Comparison of ENCODE assay signal across 12 cellular contexts in genomic region chr21:36700961-36701911, GRCh38. TPM values are rescaled to one million over a fixed set of nuclear protein-coding genes. Genes with fewer than 3 reads are reported as not detected.
DNase-seq lines count a peak whose midpoint lies in the region; ATAC-seq and TF ChIP-seq lines count a peak whose summit lies in the region.
"Had no signal": no experiment of that assay in that cellular context is flagged by ENCODE, and none has a peak within 500 bp of the region (broad histone marks: within the 10 kb centered on the region; RNA-seq: fewer than 3 reads in every experiment).

No MANE protein-coding gene starts in this region.

- H3K4me1 ChIP-seq in adipocyte (ENCODE audit: control insufficient read depth, insufficient read depth, low read length) (peaks cover 9% of the 10 kb centered on the region), lower lobe of right lung (peaks cover 70% of the 10 kb centered on the region), tibial nerve (peaks cover 0 to 80% (median 43%) of the 10 kb centered on the region in 4 donors)

- ATAC-seq in activated naive CD8-positive, alpha-beta T cell treated with anti-CD3 and anti-CD28 coated beads, Interleukin-2, amount 50 U/mL, for 24 hours, result no peak
- ATAC-seq in lower lobe of right lung, result no peak
- ATAC-seq: natural killer cell had no signal

- DNase-seq in activated naive CD8-positive, alpha-beta T cell treated with anti-CD3 and anti-CD28 coated beads, Interleukin-2, amount 50 U/mL, for 24 hours, result no peak
- no peak for DNase-seq in adipocyte (ENCODE audit: low read depth)
- no peak for DNase-seq in lower lobe of right lung
- DNase-seq in tibial nerve (ENCODE audit: low spot score in 2 of 2), result no peak
- no peak for DNase-seq in DMS153 treated with DMSO at 0.1 percent for 48 hours (lab: John Stamatoyannopoulos, UW; ENCODE audit: unreplicated experiment)
- DNase-seq in DMS 273 (lab: John Stamatoyannopoulos, UW; ENCODE audit: unreplicated experiment), result no peak
- no peak for DNase-seq in RPMI8226
- DNase-seq: DMS79 treated with DMSO at 0.1 percent for 48 hours, natural killer cell had no signal

- TF ChIP-seq EP300 in tibial nerve (IDR thresholded peaks at IDR 0.05), result no peak

- H3K27me3 ChIP-seq in adipocyte (replicated peaks; ENCODE audit: control insufficient read depth, insufficient read depth, low read length) (peaks cover 76% of the 10 kb centered on the region), lower lobe of right lung (ENCODE audit: low read depth) (peaks cover 100% of the 10 kb centered on the region), tibial nerve (peaks cover 3 to 100% of the 10 kb centered on the region in 2 donors)

- peak overlapping the region; percentile 39 for H3K9ac ChIP-seq in adipocyte (ENCODE audit: low read length)

- no peaks in the 10 kb centered on the region for H3K36me3 ChIP-seq in adipocyte (ENCODE audit: control insufficient read depth, insufficient read depth, low read length, severe bottlenecking)
- no peaks in the 10 kb centered on the region for H3K36me3 ChIP-seq in lower lobe of right lung
- no peaks in the 10 kb centered on the region for H3K36me3 ChIP-seq in tibial nerve

- no peak overlapping the region for H3K27ac Mint-ChIP-seq in activated naive CD8-positive, alpha-beta T cell
- no peak overlapping the region for H3K27ac Mint-ChIP-seq in activated naive CD8-positive, alpha-beta T cell treated with anti-CD3 and anti-CD28 coated beads, Interleukin-2, amount 50 U/mL, for 24 hours
- H3K27ac Mint-ChIP-seq: natural killer cell had no signal

- H3K9me3 Mint-ChIP-seq in activated naive CD8-positive, alpha-beta T cell (ENCODE audit: low read depth), result no peaks in the 10 kb centered on the region
- H3K9me3 Mint-ChIP-seq in activated naive CD8-positive, alpha-beta T cell treated with anti-CD3 and anti-CD28 coated beads, Interleukin-2, amount 50 U/mL, for 24 hours, result no peaks in the 10 kb centered on the region
- H3K9me3 Mint-ChIP-seq: natural killer cell had no signal

- TF ChIP-seq CTCF in lower lobe of right lung (IDR thresholded peaks at IDR 0.05) (no peak), tibial nerve (IDR thresholded peaks at IDR 0.05) (no peak)

- H3K4me3 Mint-ChIP-seq in activated naive CD8-positive, alpha-beta T cell, result peak overlapping the region; percentile 67
- no peak overlapping the region for H3K4me3 Mint-ChIP-seq in activated naive CD8-positive, alpha-beta T cell treated with anti-CD3 and anti-CD28 coated beads, Interleukin-2, amount 50 U/mL, for 24 hours

- no peak for TF ChIP-seq POLR2A in tibial nerve (IDR thresholded peaks at IDR 0.05)

- H3K27ac ChIP-seq in lower lobe of right lung (no peak overlapping the region), tibial nerve (no peak overlapping the region)

- H3K9me3 ChIP-seq in adipocyte (ENCODE audit: control insufficient read depth, low read length) (no peaks in the 10 kb centered on the region), lower lobe of right lung (no peaks in the 10 kb centered on the region), tibial nerve (no peaks in the 10 kb centered on the region)

- H3K27me3 Mint-ChIP-seq in activated naive CD8-positive, alpha-beta T cell, result peaks cover 31% of the 10 kb centered on the region
- H3K27me3 Mint-ChIP-seq in activated naive CD8-positive, alpha-beta T cell treated with anti-CD3 and anti-CD28 coated beads, Interleukin-2, amount 50 U/mL, for 24 hours, result peaks cover 77% of the 10 kb centered on the region

- no peaks in the 10 kb centered on the region for H3K36me3 Mint-ChIP-seq in activated naive CD8-positive, alpha-beta T cell
- H3K36me3 Mint-ChIP-seq in activated naive CD8-positive, alpha-beta T cell treated with anti-CD3 and anti-CD28 coated beads, Interleukin-2, amount 50 U/mL, for 24 hours (ENCODE audit: low read depth), result no peaks in the 10 kb centered on the region
- H3K36me3 Mint-ChIP-seq: natural killer cell had no signal

- peak overlapping the region; percentile 75 for H3K4me3 ChIP-seq in adipocyte (ENCODE audit: low read length)
- H3K4me3 ChIP-seq in lower lobe of right lung, result peak overlapping the region; percentile 23
- H3K4me3 ChIP-seq in tibial nerve, result peak overlapping the region in 3 of 4 donors; percentile 13 to 51 (median 26)

- WGBS in tibial nerve, 2 donors, result 4 to 10% methylated on average over 29 to 58 of the region's 72 CpGs

- intact Hi-C loops in lower lobe of right lung (cut with DNase I), result no loop called here

- peaks cover 41% of the 10 kb centered on the region for H3K4me1 Mint-ChIP-seq in activated naive CD8-positive, alpha-beta T cell (ENCODE audit: low read depth)
- peaks cover 34% of the 10 kb centered on the region for H3K4me1 Mint-ChIP-seq in activated naive CD8-positive, alpha-beta T cell treated with anti-CD3 and anti-CD28 coated beads, Interleukin-2, amount 50 U/mL, for 24 hours

RNA-seq across cellular contexts. Expression of gene SIM2, which starts 2.3 kb away (rescaled TPM):
- not detected for total RNA-seq in lower lobe of right lung
- total RNA-seq in tibial nerve, result not detected
- total RNA-seq: dermis microvascular lymphatic vessel endothelial cell, natural killer cell, temporal lobe had no signal

Comparison
In these comparisons a context has a peak if more than half of its experiments do, and no peak if none do; other contexts are left out.
1. H3K4me3 ChIP-seq: peak in every context shown above with its lines; median percentile 75 in adipocyte; 26 in tibial nerve; 23 in lower lobe of right lung.